Comparison of ENCODE assay signal across 1 cellular context in the genomic region with DNA sequence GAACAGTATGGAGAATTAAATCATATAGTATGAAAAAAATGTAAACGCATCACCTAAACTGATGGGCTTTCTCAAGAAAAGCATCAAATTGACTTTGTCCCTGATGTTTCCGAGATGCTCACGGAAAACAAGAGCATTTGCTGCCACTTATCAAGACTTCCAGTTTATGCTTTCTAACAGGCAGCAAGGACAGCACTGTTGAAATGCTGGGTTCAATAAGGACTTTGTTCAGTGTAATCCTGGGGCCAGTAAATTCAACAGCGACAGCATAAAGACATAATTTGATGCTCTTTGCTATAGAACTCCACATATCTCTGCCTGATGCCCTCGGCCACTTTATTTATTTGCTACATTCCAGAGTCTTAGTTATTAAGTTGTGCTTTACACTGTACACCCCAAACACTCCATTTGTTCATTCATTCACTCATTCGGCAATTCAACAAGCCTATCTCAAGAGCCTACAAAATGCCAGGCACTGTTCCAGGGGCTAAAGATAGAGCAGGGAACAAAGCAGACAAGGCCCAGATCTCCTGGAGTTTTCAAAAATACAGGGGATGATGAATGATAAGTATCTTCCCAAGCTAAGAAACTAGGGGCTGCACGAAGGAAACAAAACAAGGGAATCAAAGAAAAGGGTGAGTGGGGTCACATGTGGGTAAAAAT.
TF ChIP-seq lines count a peak whose summit lies in the region.

No MANE protein-coding gene starts in this region.

TF ChIP-seq in GM23338, 12 proteins besides CTCF, POLR2A, EP300 and RAD21 (continued from another document):
- no peak for TF ChIP-seq ZNF462 (CRISPR knock-in tag; IDR thresholded peaks at IDR 0.05)
- no peak for TF ChIP-seq ZNF114 (CRISPR knock-in tag; IDR thresholded peaks at IDR 0.05)
- TF ChIP-seq EZH2phosphoT487 (IDR thresholded peaks at IDR 0.05; ENCODE audit: unreplicated experiment) = no peak
- TF ChIP-seq ETS1 (IDR thresholded peaks at IDR 0.05) = no peak
- TF ChIP-seq STAT1 (IDR thresholded peaks at IDR 0.05; ENCODE audit: unreplicated experiment) = no peak
- TF ChIP-seq CREB1 (CRISPR knock-in tag; IDR thresholded peaks at IDR 0.05; ENCODE audit: low read depth) = no peak
- no peak for TF ChIP-seq ZNF331 (CRISPR knock-in tag; IDR thresholded peaks at IDR 0.05; ENCODE audit: low read depth)
- no peak for TF ChIP-seq POLR2AphosphoS5 (IDR thresholded peaks at IDR 0.05; ENCODE audit: low read depth)
- TF ChIP-seq, protein P1, sequence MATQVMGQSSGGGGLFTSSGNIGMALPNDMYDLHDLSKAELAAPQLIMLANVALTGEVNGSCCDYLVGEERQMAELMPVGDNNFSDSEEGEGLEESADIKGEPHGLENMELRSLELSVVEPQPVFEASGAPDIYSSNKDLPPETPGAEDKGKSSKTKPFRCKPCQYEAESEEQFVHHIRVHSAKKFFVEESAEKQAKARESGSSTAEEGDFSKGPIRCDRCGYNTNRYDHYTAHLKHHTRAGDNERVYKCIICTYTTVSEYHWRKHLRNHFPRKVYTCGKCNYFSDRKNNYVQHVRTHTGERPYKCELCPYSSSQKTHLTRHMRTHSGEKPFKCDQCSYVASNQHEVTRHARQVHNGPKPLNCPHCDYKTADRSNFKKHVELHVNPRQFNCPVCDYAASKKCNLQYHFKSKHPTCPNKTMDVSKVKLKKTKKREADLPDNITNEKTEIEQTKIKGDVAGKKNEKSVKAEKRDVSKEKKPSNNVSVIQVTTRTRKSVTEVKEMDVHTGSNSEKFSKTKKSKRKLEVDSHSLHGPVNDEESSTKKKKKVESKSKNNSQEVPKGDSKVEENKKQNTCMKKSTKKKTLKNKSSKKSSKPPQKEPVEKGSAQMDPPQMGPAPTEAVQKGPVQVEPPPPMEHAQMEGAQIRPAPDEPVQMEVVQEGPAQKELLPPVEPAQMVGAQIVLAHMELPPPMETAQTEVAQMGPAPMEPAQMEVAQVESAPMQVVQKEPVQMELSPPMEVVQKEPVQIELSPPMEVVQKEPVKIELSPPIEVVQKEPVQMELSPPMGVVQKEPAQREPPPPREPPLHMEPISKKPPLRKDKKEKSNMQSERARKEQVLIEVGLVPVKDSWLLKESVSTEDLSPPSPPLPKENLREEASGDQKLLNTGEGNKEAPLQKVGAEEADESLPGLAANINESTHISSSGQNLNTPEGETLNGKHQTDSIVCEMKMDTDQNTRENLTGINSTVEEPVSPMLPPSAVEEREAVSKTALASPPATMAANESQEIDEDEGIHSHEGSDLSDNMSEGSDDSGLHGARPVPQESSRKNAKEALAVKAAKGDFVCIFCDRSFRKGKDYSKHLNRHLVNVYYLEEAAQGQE (IDR thresholded peaks at IDR 0.05; ENCODE audit: unreplicated experiment) = no peak
